23 cellular contexts compared by ENCODE assay signal in genomic region chr14:59677771-59678211, GRCh38.
A peak's percentile ranks its signal among the peaks of the same experiment; 100 is the strongest.
DNase-seq lines count a peak whose midpoint lies in the region; TF ChIP-seq lines count a peak whose summit lies in the region.
"Had no signal": no experiment of that assay in that cellular context is flagged by ENCODE, and none has a peak within 500 bp of the region (broad histone marks: within the 10 kb centered on the region; RNA-seq: fewer than 3 reads in every experiment).

No MANE protein-coding gene starts in this region.

- DNase-seq in AG04450 (ENCODE audit: low read depth, low spot score) (peak; percentile 15), LHCN-M2 (ENCODE audit: low read depth) (peak; percentile 55), dedifferentiated amniotic fluid mesenchymal stem cell (ENCODE audit: extremely low spot score) (peak; percentile 54), non-pigmented ciliary epithelial cell (ENCODE audit: low read depth) (peak; percentile 37), activated gamma-delta T cell (lab: John Stamatoyannopoulos, UW) (no peak), T-helper 1 cell (no peak), NCI-H187 (lab: John Stamatoyannopoulos, UW) (no peak)
- DNase-seq in activated CD4-positive, alpha-beta memory T cell treated with anti-CD3 and anti-CD28 coated beads for 36 hours, result no peak
- DNase-seq: activated naive CD8-positive, alpha-beta T cell treated with anti-CD3 and anti-CD28 coated beads, Interleukin-2, amount 10 ng/mL, durations not matched to agents 7 days and 5 days; CD4-positive, CD25-positive, alpha-beta regulatory T cell; DMS79 treated with DMSO at 0.1 percent for 48 hours; H7; left lung; naive B cell; NCI-H1436 treated with DMSO at 0.1 percent for 48 hours; NCI-H226; NK-92 treated with Interleukin-12 subunit alpha and Interleukin-12 subunit beta, amount 100 ng/mL, for 24 hours had no signal

- no peak overlapping the region for H3K27ac Mint-ChIP-seq in activated CD4-positive, alpha-beta memory T cell treated with anti-CD3 and anti-CD28 coated beads for 36 hours
- H3K27ac Mint-ChIP-seq: activated naive CD8-positive, alpha-beta T cell treated with anti-CD3 and anti-CD28 coated beads, Interleukin-2, amount 10 ng/mL, durations not matched to agents 7 days and 5 days; CD4-positive, CD25-positive, alpha-beta regulatory T cell; naive B cell; type B pancreatic cell had no signal

- POLR2A ChIA-PET in AG04450 (lab: Yijun Ruan, JAX), result no interaction called here
- POLR2A ChIA-PET in activated CD4-positive, alpha-beta memory T cell treated with anti-CD3 and anti-CD28 coated beads for 36 hours (lab: Charles Lee), result no interaction called here

- no peak overlapping the region for H3K4me3 Mint-ChIP-seq in activated CD4-positive, alpha-beta memory T cell treated with anti-CD3 and anti-CD28 coated beads for 36 hours
- H3K4me3 Mint-ChIP-seq: activated naive CD8-positive, alpha-beta T cell treated with anti-CD3 and anti-CD28 coated beads, Interleukin-2, amount 10 ng/mL, durations not matched to agents 7 days and 5 days; CD4-positive, CD25-positive, alpha-beta regulatory T cell; central memory CD8-positive, alpha-beta T cell; naive B cell; type B pancreatic cell had no signal

- H3K27ac ChIP-seq in AG04450 (ENCODE audit: low read depth, low read length), result no peak overlapping the region
- H3K27ac ChIP-seq: KMS-11, left lung, prostate gland, RWPE1, VCaP had no signal

- no peaks in the 10 kb centered on the region for H3K9me3 Mint-ChIP-seq in activated CD4-positive, alpha-beta memory T cell treated with anti-CD3 and anti-CD28 coated beads for 36 hours
- H3K9me3 Mint-ChIP-seq: activated naive CD8-positive, alpha-beta T cell treated with anti-CD3 and anti-CD28 coated beads, Interleukin-2, amount 10 ng/mL, durations not matched to agents 7 days and 5 days; type B pancreatic cell had no signal

- H3K4me3 ChIP-seq in AG04450 (ENCODE audit: low read depth, low read length), result no peak overlapping the region
- H3K4me3 ChIP-seq: left lung, prostate gland had no signal

- H3K27me3 Mint-ChIP-seq in activated CD4-positive, alpha-beta memory T cell treated with anti-CD3 and anti-CD28 coated beads for 36 hours, result peaks cover 1% of the 10 kb centered on the region

- no peak for TF ChIP-seq CTCF in AG04450 (IDR thresholded peaks at IDR 0.05; ENCODE audit: low read depth, low read length)

- peaks cover 6% of the 10 kb centered on the region for H3K27me3 ChIP-seq in AG04450 (ENCODE audit: control insufficient read depth, insufficient read depth, low read length)
- H3K27me3 ChIP-seq: left lung had no signal

- no peaks in the 10 kb centered on the region; the same call in 1 of the 2 replicates for H3K9me3 ChIP-seq in AG04450 (ENCODE audit: control insufficient read depth, insufficient read depth, low read length)
- H3K9me3 ChIP-seq: prostate gland had no signal

- CTCF ChIA-PET in AG04450 (lab: Charles Lee), result interaction anchor here (1.0 to 1.3 kb wide), 5 partner anchors 11 to 507 kb away, joined by 3 to 10 read pairs (median 3); no protein-coding TSS in a partner anchor
- CTCF ChIA-PET in activated CD4-positive, alpha-beta memory T cell treated with anti-CD3 and anti-CD28 coated beads for 36 hours (lab: Charles Lee), result no interaction called here

- no peaks in the 10 kb centered on the region for H3K4me1 Mint-ChIP-seq in activated CD4-positive, alpha-beta memory T cell treated with anti-CD3 and anti-CD28 coated beads for 36 hours (ENCODE audit: low read depth)
- H3K4me1 Mint-ChIP-seq: activated naive CD8-positive, alpha-beta T cell treated with anti-CD3 and anti-CD28 coated beads, Interleukin-2, amount 10 ng/mL, durations not matched to agents 7 days and 5 days; CD4-positive, CD25-positive, alpha-beta regulatory T cell; central memory CD8-positive, alpha-beta T cell; naive B cell had no signal

- intact Hi-C loops in activated CD4-positive, alpha-beta memory T cell treated with anti-CD3 and anti-CD28 coated beads for 36 hours (cut with micrococcal nuclease), result no loop called here

- H3K36me3 Mint-ChIP-seq in activated CD4-positive, alpha-beta memory T cell treated with anti-CD3 and anti-CD28 coated beads for 36 hours, result no peaks in the 10 kb centered on the region
- H3K36me3 Mint-ChIP-seq: activated naive CD8-positive, alpha-beta T cell treated with anti-CD3 and anti-CD28 coated beads, Interleukin-2, amount 10 ng/mL, durations not matched to agents 7 days and 5 days; CD4-positive, CD25-positive, alpha-beta regulatory T cell; naive B cell; type B pancreatic cell had no signal

Comparison
In these comparisons a context has a peak if more than half of its experiments do, and no peak if none do; other contexts are left out.
1. DNase-seq: peak in AG04450 (single experiment), LHCN-M2 (single experiment), dedifferentiated amniotic fluid mesenchymal stem cell (single experiment) and non-pigmented ciliary epithelial cell (single experiment); none in activated gamma-delta T cell (single experiment), activated CD4-positive, alpha-beta memory T cell treated with anti-CD3 and anti-CD28 coated beads for 36 hours (single experiment), T-helper 1 cell (0 of 5) and NCI-H187 (0 of 2).